In genomic region chr2:46434851-46435273, GRCh38 we compare ENCODE assay signal across 19 cellular contexts. TPM values are rescaled to one million over a fixed set of nuclear protein-coding genes. Genes with fewer than 3 reads are reported as not detected.
DNase-seq lines count a peak whose midpoint lies in the region; ATAC-seq and TF ChIP-seq lines count a peak whose summit lies in the region.
"Had no signal": no experiment of that assay in that cellular context is flagged by ENCODE, and none has a peak within 500 bp of the region (broad histone marks: within the 10 kb centered on the region; RNA-seq: fewer than 3 reads in every experiment).

No MANE protein-coding gene starts in this region.

- peaks cover 13% of the 10 kb centered on the region for H3K4me1 ChIP-seq in osteoblast (ENCODE audit: insufficient read depth, low read length)

- H3K27ac ChIP-seq in osteoblast (ENCODE audit: low read depth, low read length) = peak overlapping the region; percentile 12

- in situ Hi-C loops in SK-MEL-5 (cut with HindIII; ENCODE audit: low pct_unique_long_range_greater_than_20kb, low sequenced_read_pairs) = no loop called here

- H2AFZ ChIP-seq in osteoblast (ENCODE audit: low read length) = no peak overlapping the region

- H3K27me3 ChIP-seq in osteoblast (ENCODE audit: insufficient read depth, low read length) = no peaks in the 10 kb centered on the region

- H3K36me3 ChIP-seq in osteoblast (ENCODE audit: insufficient read depth, low read length) = no peaks in the 10 kb centered on the region

- H3K9me3 ChIP-seq in osteoblast (ENCODE audit: low read depth, low read length) = no peaks in the 10 kb centered on the region

- H3K4me3 ChIP-seq in fibroblast of mammary gland (ENCODE audit: control insufficient read depth, low read depth, low read length) = no peak overlapping the region
- H3K4me3 ChIP-seq in osteoblast (ENCODE audit: insufficient read depth, low read length) = no peak overlapping the region

- peak; percentile 94 for DNase-seq in EH (ENCODE audit: low read depth)
- peak; percentile 26 for DNase-seq in SK-MEL-5 (ENCODE audit: low read depth, low spot score)
- DNase-seq in fibroblast of mammary gland (ENCODE audit: low read depth) = peak; percentile 58
- peak; percentile 84 for DNase-seq in osteoblast (ENCODE audit: insufficient read length, low spot score, missing footprints)
- DNase-seq in amniotic stem cell (lab: John Stamatoyannopoulos, UW) = no peak
- DNase-seq: activated CD4-positive, alpha-beta T cell treated with anti-CD3 and anti-CD28 coated beads, Interleukin-2, amount 50 U/mL, for 48 hours; caudate nucleus; CD4-positive, CD25-positive, alpha-beta regulatory T cell; NCI-H1694; NCI-H526 treated with DMSO at 0.1 percent for 48 hours; stimulated activated CD4-positive, alpha-beta T cell treated with anti-CD3 and anti-CD28 coated beads, Interleukin-4, amount 100 ng/mL, for 24 hours; stimulated activated naive B cell treated with anti-CD40 and anti-IgM and Interleukin-4, amounts not matched to agents 10 μg/mL and 1 μg/mL and 100 μg/mL, for 72 hours had no signal

- TF ChIP-seq CTCF in fibroblast of mammary gland (conservative IDR thresholded peaks at IDR 0.05; ENCODE audit: control insufficient read depth, insufficient read depth, low read depth, low read length) (no peak), osteoblast (IDR thresholded peaks at IDR 0.05; ENCODE audit: extremely low read depth, low read depth, low read length) (no peak)

- peak overlapping the region; percentile 4 for H3K4me2 ChIP-seq in osteoblast (ENCODE audit: insufficient read depth, low read length)

- H4K20me1 ChIP-seq in osteoblast (ENCODE audit: insufficient read depth, low read length) = no peaks in the 10 kb centered on the region

- no peak for ATAC-seq in HG03571 (IDR thresholded peaks at IDR 0.05; ENCODE audit: unreplicated experiment)
- ATAC-seq in HG03196 (IDR thresholded peaks at IDR 0.05; ENCODE audit: unreplicated experiment) = no peak
- no peak for ATAC-seq in SK-N-SH treated with all-trans-retinoic acid at 6 μM for 48 hours
- ATAC-seq: activated T-helper 17 cell treated with anti-CD3 and anti-CD28 coated beads, Interleukin-2, amount 50 U/mL, for 72 hours; Right ventricle myocardium inferior had no signal

- H3K79me2 ChIP-seq in osteoblast (ENCODE audit: insufficient read depth, low read length) = no peaks in the 10 kb centered on the region

TF ChIP-seq in SK-N-SH treated with all-trans-retinoic acid at 6 μM for 48 hours, 23 proteins besides CTCF, POLR2A, EP300 and RAD21:
- TF ChIP-seq ZNF70 (CRISPR knock-in tag; IDR thresholded peaks at IDR 0.05) (no peak), TOX (CRISPR knock-in tag; IDR thresholded peaks at IDR 0.05; ENCODE audit: borderline replicate concordance) (no peak), CREB5 (CRISPR knock-in tag; IDR thresholded peaks at IDR 0.05; ENCODE audit: low read depth) (no peak), GLIS3 (CRISPR knock-in tag; IDR thresholded peaks at IDR 0.05) (no peak), TSHZ2 (CRISPR knock-in tag; IDR thresholded peaks at IDR 0.05) (no peak), SNAI2 (CRISPR knock-in tag; IDR thresholded peaks at IDR 0.05) (no peak), OSR1 (CRISPR knock-in tag; IDR thresholded peaks at IDR 0.05) (no peak), ISL1 (CRISPR knock-in tag; IDR thresholded peaks at IDR 0.05) (no peak), CSRNP3 (CRISPR knock-in tag; IDR thresholded peaks at IDR 0.05) (no peak), BACH2 (CRISPR knock-in tag; IDR thresholded peaks at IDR 0.05; ENCODE audit: borderline replicate concordance) (no peak), ZNF565 (CRISPR knock-in tag; conservative IDR thresholded peaks at IDR 0.05; ENCODE audit: low read depth) (no peak), ESRRG (CRISPR knock-in tag; IDR thresholded peaks at IDR 0.05) (no peak), ZNF8 (CRISPR knock-in tag; IDR thresholded peaks at IDR 0.05) (no peak)

RNA-seq across cellular contexts. Expression of gene TMEM247, which starts 44.5 kb away (rescaled TPM):
- total RNA-seq in SK-MEL-5 (2014; rRNA removed; shearing (Covaris generic)) = not detected in 2 replicates
- polyA plus RNA-seq in SK-MEL-5 (2015; cell fraction: cytosol; rRNA removed) = not detected in 2 replicates
- polyA plus RNA-seq in SK-MEL-5 (2015; cell fraction: nucleus; rRNA removed) = not detected in 2 replicates
- not detected in 2 replicates for total RNA-seq in osteoblast
- total RNA-seq: activated T-helper 17 cell treated with anti-CD3 and anti-CD28 coated beads, Interleukin-2, amount 50 U/mL, for 72 hours; CD4-positive, CD25-positive, alpha-beta regulatory T cell; Right ventricle myocardium inferior had no signal
- polyA plus RNA-seq: CD4-positive, CD25-positive, alpha-beta regulatory T cell; esophagus; IgD-negative memory B cell had no signal
